ENCODE assay signal across 13 cellular contexts in genomic region chr1:91755176-91755575, GRCh38.
DNase-seq lines count a peak whose midpoint lies in the region; ATAC-seq, FAIRE-seq and TF ChIP-seq lines count a peak whose summit lies in the region.
"Had no signal": no experiment of that assay in that cellular context is flagged by ENCODE, and none has a peak within 500 bp of the region (broad histone marks: within the 10 kb centered on the region; RNA-seq: fewer than 3 reads in every experiment).

No MANE protein-coding gene starts in this region.

- TF ChIP-seq RAD21 in HepG2 (CRISPR knock-in tag; IDR thresholded peaks at IDR 0.05): no peak

- H2AFZ ChIP-seq in mammary epithelial cell (ENCODE audit: low read depth, low read length): no peak overlapping the region
- H2AFZ ChIP-seq in HepG2 (ENCODE audit: low read length): no peak overlapping the region

- WGBS in mammary epithelial cell (ENCODE audit: low coverage, missing lambda C conversion rate): 38% methylated on average over 6 of the region's 6 CpGs
- WGBS in prostate gland: 67% methylated on average over 6 of the region's 6 CpGs
- 96% methylated on average over 6 of the region's 6 CpGs for WGBS in HepG2 (ENCODE audit: low lambda C conversion rate)

- H3K9me3 ChIP-seq in breast epithelium (no peaks in the 10 kb centered on the region), mammary epithelial cell (replicated peaks; ENCODE audit: insufficient read depth, low read length) (no peaks in the 10 kb centered on the region), prostate gland (no peaks in the 10 kb centered on the region), vagina (no peaks in the 10 kb centered on the region), HepG2 (ENCODE audit: low read length) (no peaks in the 10 kb centered on the region)
- H3K9me3 ChIP-seq: A549, pancreas had no signal

- dilution Hi-C loops in mammary epithelial cell (cut with HindIII; ENCODE audit: low sequenced_read_pairs): no loop called here

- POLR2A ChIA-PET in HepG2 (lab: Yijun Ruan, JAX): no interaction called here

- DNase-seq in breast epithelium (ENCODE audit: low spot score in 2 of 2) (no peak), mammary epithelial cell (no peak), left cardiac atrium (peak; percentile 38), prostate gland (ENCODE audit: low spot score) (no peak), vagina (ENCODE audit: extremely low spot score in 2 of 2) (peak in 1 of 2 donors; percentile 91), HepG2 (ENCODE audit: low spot score) (no peak), NOMO-1 treated with DMSO at 0.1 percent for 48 hours (lab: John Stamatoyannopoulos, UW; ENCODE audit: unreplicated experiment) (no peak), COLO668 (lab: John Stamatoyannopoulos, UW; ENCODE audit: unreplicated experiment) (no peak)
- DNase-seq: NCI-H1048, pancreas had no signal

- FAIRE-seq in HepG2 (lab: Jason Lieb, UNC): no peak
- FAIRE-seq: A549, endothelial cell of umbilical vein, pancreas, urothelium cell line had no signal

- no peaks in the 10 kb centered on the region for H3K27me3 ChIP-seq in breast epithelium
- peaks cover 19% of the 10 kb centered on the region for H3K27me3 ChIP-seq in mammary epithelial cell (ENCODE audit: insufficient read depth, low read length)
- H3K27me3 ChIP-seq in prostate gland (replicated peaks; ENCODE audit: insufficient read depth): no peaks in the 10 kb centered on the region
- no peaks in the 10 kb centered on the region for H3K27me3 ChIP-seq in vagina
- no peaks in the 10 kb centered on the region for H3K27me3 ChIP-seq in HepG2 (ENCODE audit: control insufficient read depth in 1 of 2, insufficient read depth in 2 of 2, low read length in 2 of 2)
- H3K27me3 ChIP-seq: pancreas had no signal

- peak overlapping the region; percentile 75 to 80 for H3K27ac ChIP-seq in breast epithelium
- H3K27ac ChIP-seq in mammary epithelial cell (ENCODE audit: insufficient read depth, low read depth, low read length): no peak overlapping the region
- H3K27ac ChIP-seq in prostate gland: peak overlapping the region; percentile 11 to 47
- H3K27ac ChIP-seq in vagina: peak overlapping the region; percentile 85
- no peak overlapping the region for H3K27ac ChIP-seq in HepG2 (ENCODE audit: extremely low read length, insufficient read depth, low read length)
- H3K27ac ChIP-seq: A549, pancreas had no signal

- H3K36me3 ChIP-seq in breast epithelium (no peaks in the 10 kb centered on the region), mammary epithelial cell (ENCODE audit: insufficient read depth, low read length) (no peaks in the 10 kb centered on the region), prostate gland (no peaks in the 10 kb centered on the region), vagina (no peaks in the 10 kb centered on the region), HepG2 (replicated peaks in 1 of 2; ENCODE audit: control insufficient read depth in 1 of 2, insufficient read depth in 2 of 2, low read length in 2 of 2) (peaks cover 22 to 74% of the 10 kb centered on the region in 2 experiments)
- H3K36me3 ChIP-seq: pancreas had no signal

- TF ChIP-seq EP300 in HepG2 (IDR thresholded peaks at IDR 0.05; ENCODE audit: low read depth in 2 of 2, low read length in 2 of 2) (no peak), HepG2 (CRISPR knock-in tag; IDR thresholded peaks at IDR 0.05; ENCODE audit: borderline replicate concordance) (no peak)

- H3K4me3 ChIP-seq in breast epithelium (no peak overlapping the region), mammary epithelial cell (replicated peaks in 1 of 3; ENCODE audit: insufficient read depth in 1 of 3, low read depth in 2 of 3, low read length in 3 of 3) (no peak overlapping the region), prostate gland (no peak overlapping the region), vagina (no peak overlapping the region), HepG2 (replicated peaks in 1 of 3; ENCODE audit: insufficient read depth in 1 of 3, low read depth in 2 of 3, low read length in 3 of 3) (no peak overlapping the region)
- H3K4me3 ChIP-seq: A549, pancreas had no signal

- peak; percentile 45 to 73 for ATAC-seq in left cardiac atrium
- ATAC-seq in HepG2: no peak
- ATAC-seq: A549 had no signal

- CTCF ChIA-PET in mammary epithelial cell (lab: Charles Lee; ENCODE audit: low non-redundant PET) (no interaction called here), HepG2 (lab: Yijun Ruan, JAX; ENCODE audit: low intra/inter-chr PET ratio, low total read pairs) (no interaction called here)

- H3K9ac ChIP-seq in mammary epithelial cell (ENCODE audit: insufficient read depth, low read length) (no peak overlapping the region), HepG2 (ENCODE audit: insufficient read depth, low read depth, low read length) (no peak overlapping the region)

- H3K79me2 ChIP-seq in mammary epithelial cell (ENCODE audit: insufficient read depth, low read length) (no peaks in the 10 kb centered on the region), HepG2 (ENCODE audit: insufficient read depth, low read length) (peaks cover 47% of the 10 kb centered on the region)

- BruUV-seq in mammary epithelial cell (replicated peaks; lab: Mats Ljungman, UMichigan) (no TSS peak), HepG2 (replicated peaks; lab: Mats Ljungman, UMichigan) (no TSS peak)

- peak in 2 of 3 donors; percentile 9 to 20 for TF ChIP-seq CTCF in breast epithelium (IDR thresholded peaks at IDR 0.05)
- no peak for TF ChIP-seq CTCF in mammary epithelial cell (conservative IDR thresholded peaks at IDR 0.05 in 1 of 2, IDR thresholded peaks at IDR 0.05 in 1 of 2; ENCODE audit: extremely low read depth in 1 of 2, insufficient read depth in 1 of 2, low read depth in 1 of 2, low read length in 2 of 2)
- no peak for TF ChIP-seq CTCF in prostate gland (IDR thresholded peaks at IDR 0.05)
- peak in 1 of 3 experiments; percentile 9 for TF ChIP-seq CTCF in vagina (IDR thresholded peaks at IDR 0.05)
- no peak for TF ChIP-seq CTCF in HepG2 (CRISPR knock-in tag; IDR thresholded peaks at IDR 0.05)

- peaks cover 0 to 24% of the 10 kb centered on the region in 2 donors for H3K4me1 ChIP-seq in breast epithelium
- no peaks in the 10 kb centered on the region for H3K4me1 ChIP-seq in mammary epithelial cell (ENCODE audit: insufficient read depth, low read length)
- peaks cover 6% of the 10 kb centered on the region for H3K4me1 ChIP-seq in prostate gland (replicated peaks)
- peaks cover 72% of the 10 kb centered on the region for H3K4me1 ChIP-seq in vagina
- peaks cover 45% of the 10 kb centered on the region for H3K4me1 ChIP-seq in HepG2 (ENCODE audit: insufficient read depth, low read length)

- H3K4me2 ChIP-seq in mammary epithelial cell (ENCODE audit: insufficient read depth, low read depth, low read length) (no peak overlapping the region), HepG2 (ENCODE audit: low read depth, low read length) (no peak overlapping the region)
- H3K4me2 ChIP-seq: A549 had no signal

- H4K20me1 ChIP-seq in mammary epithelial cell (ENCODE audit: insufficient read depth, low read length) (peaks cover 3% of the 10 kb centered on the region), HepG2 (ENCODE audit: insufficient read depth, low read length) (no peaks in the 10 kb centered on the region; the same call in 1 of the 2 replicates)

- no peak for TF ChIP-seq POLR2A in breast epithelium (IDR thresholded peaks at IDR 0.05)
- TF ChIP-seq POLR2A in prostate gland (IDR thresholded peaks at IDR 0.05): no peak
- no peak for TF ChIP-seq POLR2A in vagina (IDR thresholded peaks at IDR 0.05)
- TF ChIP-seq POLR2A in HepG2 (IDR thresholded peaks at IDR 0.05; ENCODE audit: insufficient read depth in 1 of 2, low read depth in 2 of 2, low read length in 2 of 2): no peak

- in situ Hi-C loops in mammary epithelial cell (cut with MboI; ENCODE audit: low sequenced_read_pairs in 2 of 2): no loop called here
- in situ Hi-C loops in HepG2 (cut with HindIII; ENCODE audit: extremely low pct_ligation_motif_present, low pct_unique_long_range_greater_than_20kb): no loop called here

- intact Hi-C loops in breast epithelium (cut with DNase I; ENCODE audit: low total_unique reads): no loop called here
- intact Hi-C loops in mammary epithelial cell (cut with micrococcal nuclease): no loop called here
- intact Hi-C loops in left cardiac atrium (cut with DNase I): no loop called here
- intact Hi-C loops in prostate gland (cut with DNase I): no loop called here
- intact Hi-C loops in vagina (cut with DNase I): no loop called here
- intact Hi-C loops in HepG2 (cut with micrococcal nuclease; ENCODE audit: unreplicated experiment): no loop called here

TF ChIP-seq in HepG2, 621 proteins besides CTCF, POLR2A, EP300 and RAD21:
- TF ChIP-seq DDIT3 (CRISPR knock-in tag; IDR thresholded peaks at IDR 0.05): no peak
- TF ChIP-seq NFKB2 (CRISPR knock-in tag; IDR thresholded peaks at IDR 0.05; ENCODE audit: borderline replicate concordance): no peak
- no peak for TF ChIP-seq THYN1 (CRISPR knock-in tag; IDR thresholded peaks at IDR 0.05; ENCODE audit: borderline replicate concordance, low read depth)
- TF ChIP-seq FOXK1 (CRISPR knock-in tag; IDR thresholded peaks at IDR 0.05; ENCODE audit: borderline replicate concordance, low read depth): no peak
- TF ChIP-seq CCAR2 (optimal IDR thresholded peaks at IDR 0.05; ENCODE audit: low read depth, low read length): no peak
- no peak for TF ChIP-seq FOXK2 (IDR thresholded peaks at IDR 0.05)
- no peak for TF ChIP-seq FOXO1 (CRISPR knock-in tag; IDR thresholded peaks at IDR 0.05)
- no peak for TF ChIP-seq ZNF264 (CRISPR knock-in tag; IDR thresholded peaks at IDR 0.05)
- no peak for TF ChIP-seq KDM6A (CRISPR knock-in tag; IDR thresholded peaks at IDR 0.05; ENCODE audit: low read depth)
- TF ChIP-seq FOSL1 (CRISPR knock-in tag; IDR thresholded peaks at IDR 0.05; ENCODE audit: borderline replicate concordance): no peak
- TF ChIP-seq DR1 (CRISPR knock-in tag; IDR thresholded peaks at IDR 0.05): no peak
- TF ChIP-seq ZBTB20 (CRISPR knock-in tag; IDR thresholded peaks at IDR 0.05; ENCODE audit: borderline replicate concordance, low read depth): no peak

Comparison
In these comparisons a context has a peak if more than half of its experiments do, and no peak if none do; other contexts are left out.
1. H3K27ac ChIP-seq: peak in breast epithelium (2 of 2), prostate gland (2 of 2) and vagina (single experiment); none in mammary epithelial cell (single experiment) and HepG2 (single experiment).
2. CTCF ChIP-seq: peak in breast epithelium (2 of 3); none in mammary epithelial cell (0 of 2), prostate gland (0 of 4) and HepG2 (single experiment).